In genomic region chr9:114154597-114155102, GRCh38 we compare ENCODE assay signal across 8 cellular contexts. TPM values are rescaled to one million over a fixed set of nuclear protein-coding genes. Genes with fewer than 3 reads are reported as not detected.
A peak's percentile ranks its signal among the peaks of the same experiment; 100 is the strongest.
DNase-seq lines count a peak whose midpoint lies in the region; ATAC-seq and TF ChIP-seq lines count a peak whose summit lies in the region.

No MANE protein-coding gene starts in this region.

- in situ Hi-C loops in astrocyte of the spinal cord (cut with HindIII; ENCODE audit: low sequenced_read_pairs): no loop called here

- TF ChIP-seq EP300 in upper lobe of left lung (IDR thresholded peaks at IDR 0.05): no peak

- H3K27ac ChIP-seq in heart right ventricle: no peak overlapping the region
- H3K27ac ChIP-seq in upper lobe of left lung: no peak overlapping the region

- H3K4me3 ChIP-seq in heart right ventricle: peak overlapping the region in 8 of 10 donors; percentile 30 to 78 (median 68)
- peak overlapping the region; percentile 21 for H3K4me3 ChIP-seq in astrocyte of the spinal cord (ENCODE audit: low read depth, low read length)
- peak overlapping the region in 3 of 4 donors; percentile 35 to 61 (median 42) for H3K4me3 ChIP-seq in upper lobe of left lung

- TF ChIP-seq CTCF in heart right ventricle (IDR thresholded peaks at IDR 0.05): no peak
- no peak for TF ChIP-seq CTCF in astrocyte of the spinal cord (IDR thresholded peaks at IDR 0.05; ENCODE audit: low read depth, low read length)
- TF ChIP-seq CTCF in upper lobe of left lung (IDR thresholded peaks at IDR 0.05): no peak

- H3K4me1 ChIP-seq in heart right ventricle (peaks cover 7 to 36% (median 23%) of the 10 kb centered on the region in 9 donors), upper lobe of left lung (peaks cover 23 to 39% (median 24%) of the 10 kb centered on the region in 4 donors)

- H3K36me3 Mint-ChIP-seq in memory B cell: no peaks in the 10 kb centered on the region

- no peak for ATAC-seq in heart right ventricle
- no peak for ATAC-seq in Right ventricle myocardium superior (ENCODE audit: poor library complexity)
- ATAC-seq in memory B cell (ENCODE audit: low read depth): no peak
- ATAC-seq in upper lobe of left lung (ENCODE audit: low FRiP score in 2 of 2): no peak
- no peak for ATAC-seq in HG02571 (IDR thresholded peaks at IDR 0.05; ENCODE audit: unreplicated experiment)

- no peak for TF ChIP-seq POLR2A in upper lobe of left lung (IDR thresholded peaks at IDR 0.05)

- H3K36me3 ChIP-seq in heart right ventricle (no peaks in the 10 kb centered on the region), upper lobe of left lung (no peaks in the 10 kb centered on the region)

- peaks cover 13% of the 10 kb centered on the region for H3K4me1 Mint-ChIP-seq in memory B cell

- DNase-seq in heart right ventricle (no peak), Right ventricle myocardium superior (no peak), astrocyte of the spinal cord (ENCODE audit: low read depth, low spot score) (no peak), memory B cell (ENCODE audit: low spot score in 2 of 2) (peak in 1 of 2 donors; percentile 12), upper lobe of left lung (no peak), NCI-H69 (lab: John Stamatoyannopoulos, UW) (no peak), islet precursor cell (no peak)

- H3K9me3 Mint-ChIP-seq in memory B cell: no peaks in the 10 kb centered on the region

- WGBS in heart right ventricle, 2 donors: 3 to 5% methylated on average over 23 of the region's 23 CpGs
- WGBS in upper lobe of left lung, 2 donors: 3% methylated on average over 17 to 23 of the region's 23 CpGs

- H3K9me3 ChIP-seq in heart right ventricle (no peaks in the 10 kb centered on the region), upper lobe of left lung (no peaks in the 10 kb centered on the region)

- peak overlapping the region; percentile 70 for H3K4me3 Mint-ChIP-seq in memory B cell

- H3K27me3 Mint-ChIP-seq in memory B cell: peaks cover 31% of the 10 kb centered on the region

- H3K27ac Mint-ChIP-seq in memory B cell: no peak overlapping the region

- H3K27me3 ChIP-seq in heart right ventricle (peaks cover 0 to 68% (median 34%) of the 10 kb centered on the region in 7 donors), upper lobe of left lung (peaks cover 0 to 29% (median 15%) of the 10 kb centered on the region in 4 donors)

- intact Hi-C loops in heart right ventricle (cut with DNase I): loop anchor here (1.0 to 10.0 kb wide), 14 partner anchors 44 to 140 kb away; no protein-coding TSS in a partner anchor
- intact Hi-C loops in Right ventricle myocardium superior (cut with DNase I): loop anchor here (2.0 kb wide), 1 partner anchor 116 kb away; no protein-coding TSS in a partner anchor

RNA-seq across cellular contexts. Expression of gene COL27A1, which starts 0.7 kb away (rescaled TPM):
- total RNA-seq in heart right ventricle: 10 to 100 TPM in 2 of 10 donors, 1 to 10 TPM in 8; 4.1 to 11.5 (median 5.1) TPM
- 10 to 100 TPM in 1 of 2 donors, 1 to 10 TPM in 1; 3.1 to 35.8 TPM for polyA plus RNA-seq in heart right ventricle
- total RNA-seq in Right ventricle myocardium superior: 8.0 TPM
- total RNA-seq in upper lobe of left lung: 10 to 100 TPM in 3 of 6 donors, 1 to 10 TPM in 3; 4.0 to 55.5 (median 9.2) TPM

RNA-seq across cellular contexts. Expression of gene KIF12, which starts 55.6 kb away (rescaled TPM):
- under 1 TPM in 2 of 10 donors, not detected in 8; 0.13 to 0.45 TPM for total RNA-seq in heart right ventricle
- polyA plus RNA-seq in heart right ventricle: not detected
- total RNA-seq in Right ventricle myocardium superior: not detected
- total RNA-seq in upper lobe of left lung: 10 to 100 TPM in 1 of 6 donors, 1 to 10 TPM in 5; 2.3 to 16.8 (median 4.4) TPM
